8 cellular contexts compared by ENCODE assay signal in the genomic region with DNA sequence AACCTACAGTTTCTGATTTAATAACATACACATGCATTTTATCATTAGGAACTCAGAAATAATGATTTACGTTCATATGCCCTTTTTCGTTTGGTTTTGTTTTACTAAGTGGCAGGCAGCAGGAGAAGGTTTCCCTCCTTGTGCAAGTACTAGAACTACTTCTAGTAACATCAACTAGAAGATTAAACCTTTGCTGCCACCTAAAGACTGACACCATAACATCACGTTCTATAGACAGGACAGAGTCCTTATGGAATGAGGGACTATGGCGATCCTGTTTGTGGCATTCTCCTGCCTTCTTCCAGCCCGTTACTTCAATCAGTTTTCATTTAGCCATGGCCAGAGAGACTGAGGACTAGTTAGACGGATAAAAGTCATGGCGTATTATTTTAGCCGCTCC. TPM values are rescaled to one million over a fixed set of nuclear protein-coding genes. Genes with fewer than 3 reads are reported as not detected.
DNase-seq lines count a peak whose midpoint lies in the region; ATAC-seq, FAIRE-seq and TF ChIP-seq lines count a peak whose summit lies in the region.

No MANE protein-coding gene starts in this region.

- peak; percentile 22 for DNase-seq in AG20443 (ENCODE audit: low spot score)
- DNase-seq in H54 (ENCODE audit: insufficient read length, low spot score) = peak; percentile 6
- DNase-seq in NOMO-1 (lab: John Stamatoyannopoulos, UW; ENCODE audit: unreplicated experiment in 2 of 2) = peak; percentile 7 to 57
- no peak for DNase-seq in foreskin keratinocyte
- no peak for DNase-seq in activated T-cell treated with anti-CD3 and anti-CD28 coated beads, Interleukin-2, amount 50 U/mL, for 72 hours
- DNase-seq in GM19239 (ENCODE audit: insufficient read length, low spot score) = no peak
- no peak for DNase-seq in NCI-H128 (lab: John Stamatoyannopoulos, UW; ENCODE audit: unreplicated experiment)
- DNase-seq in activated CD8-positive, alpha-beta memory T cell treated with anti-CD3 and anti-CD28 coated beads, Interleukin-2, amount 10 ng/mL, durations not matched to agents 7 days and 5 days = no peak

- no peaks in the 10 kb centered on the region for H3K9me3 Mint-ChIP-seq in activated T-cell treated with anti-CD3 and anti-CD28 coated beads, Interleukin-2, amount 50 U/mL, for 72 hours
- no peaks in the 10 kb centered on the region for H3K9me3 Mint-ChIP-seq in activated CD8-positive, alpha-beta memory T cell treated with anti-CD3 and anti-CD28 coated beads, Interleukin-2, amount 10 ng/mL, durations not matched to agents 7 days and 5 days (ENCODE audit: low read depth)

- peak; percentile 25 for TF ChIP-seq CTCF in foreskin keratinocyte (conservative IDR thresholded peaks at IDR 0.05)

- FAIRE-seq in H54 (lab: Jason Lieb, UNC) (no peak), GM19239 (lab: Jason Lieb, UNC) (no peak)

- ATAC-seq in foreskin keratinocyte = no peak
- ATAC-seq in activated T-cell treated with anti-CD3 and anti-CD28 coated beads, Interleukin-2, amount 50 U/mL, for 72 hours (replicated peaks in 1 of 2) = no peak
- ATAC-seq in activated CD8-positive, alpha-beta memory T cell treated with anti-CD3 and anti-CD28 coated beads, Interleukin-2, amount 10 ng/mL, durations not matched to agents 7 days and 5 days = no peak

- no peak overlapping the region for H3K27ac Mint-ChIP-seq in activated T-cell treated with anti-CD3 and anti-CD28 coated beads, Interleukin-2, amount 50 U/mL, for 72 hours
- H3K27ac Mint-ChIP-seq in activated CD8-positive, alpha-beta memory T cell treated with anti-CD3 and anti-CD28 coated beads, Interleukin-2, amount 10 ng/mL, durations not matched to agents 7 days and 5 days = no peak overlapping the region

- H3K27me3 ChIP-seq in foreskin keratinocyte = no peaks in the 10 kb centered on the region

- CTCF ChIA-PET in activated CD8-positive, alpha-beta memory T cell treated with anti-CD3 and anti-CD28 coated beads, Interleukin-2, amount 10 ng/mL, durations not matched to agents 7 days and 5 days (lab: Charles Lee) = interaction anchor here (1.7 kb wide), 1 partner anchor 394 kb away, joined by 5 read pairs; no protein-coding TSS in a partner anchor

- no peak overlapping the region for H3K27ac ChIP-seq in foreskin keratinocyte

- no peaks in the 10 kb centered on the region for H3K4me1 ChIP-seq in foreskin keratinocyte

- no peak for TF ChIP-seq POLR2A in H54 (IDR thresholded peaks at IDR 0.05; ENCODE audit: low read depth, low read length)

- no peaks in the 10 kb centered on the region for H3K36me3 Mint-ChIP-seq in activated T-cell treated with anti-CD3 and anti-CD28 coated beads, Interleukin-2, amount 50 U/mL, for 72 hours (ENCODE audit: insufficient read depth in 2 of 2)
- no peaks in the 10 kb centered on the region for H3K36me3 Mint-ChIP-seq in activated CD8-positive, alpha-beta memory T cell treated with anti-CD3 and anti-CD28 coated beads, Interleukin-2, amount 10 ng/mL, durations not matched to agents 7 days and 5 days

- H3K4me3 Mint-ChIP-seq in activated T-cell treated with anti-CD3 and anti-CD28 coated beads, Interleukin-2, amount 50 U/mL, for 72 hours = no peak overlapping the region
- H3K4me3 Mint-ChIP-seq in activated CD8-positive, alpha-beta memory T cell treated with anti-CD3 and anti-CD28 coated beads, Interleukin-2, amount 10 ng/mL, durations not matched to agents 7 days and 5 days = no peak overlapping the region

- peaks cover 10% of the 10 kb centered on the region for H3K27me3 Mint-ChIP-seq in activated T-cell treated with anti-CD3 and anti-CD28 coated beads, Interleukin-2, amount 50 U/mL, for 72 hours (ENCODE audit: low read depth)
- H3K27me3 Mint-ChIP-seq in activated CD8-positive, alpha-beta memory T cell treated with anti-CD3 and anti-CD28 coated beads, Interleukin-2, amount 10 ng/mL, durations not matched to agents 7 days and 5 days = peaks cover 20% of the 10 kb centered on the region

- H3K4me1 Mint-ChIP-seq in activated T-cell treated with anti-CD3 and anti-CD28 coated beads, Interleukin-2, amount 50 U/mL, for 72 hours (ENCODE audit: low read depth) = no peaks in the 10 kb centered on the region
- H3K4me1 Mint-ChIP-seq in activated CD8-positive, alpha-beta memory T cell treated with anti-CD3 and anti-CD28 coated beads, Interleukin-2, amount 10 ng/mL, durations not matched to agents 7 days and 5 days = no peaks in the 10 kb centered on the region

RNA-seq across cellular contexts. Expression of gene GAD2, which starts 53.2 kb away (rescaled TPM):
- total RNA-seq in foreskin keratinocyte = not detected in 2 replicates
- not detected in 2 replicates for polyA plus RNA-seq in foreskin keratinocyte
- not detected for total RNA-seq in activated T-cell treated with anti-CD3 and anti-CD28 coated beads, Interleukin-2, amount 50 U/mL, for 72 hours
- not detected for total RNA-seq in activated CD8-positive, alpha-beta memory T cell treated with anti-CD3 and anti-CD28 coated beads, Interleukin-2, amount 10 ng/mL, durations not matched to agents 7 days and 5 days

Comparison
In these comparisons a context has a peak if more than half of its experiments do, and no peak if none do; other contexts are left out.
1. DNase-seq: peak in AG20443 (single experiment), H54 (single experiment) and NOMO-1 (2 of 2); none in foreskin keratinocyte (0 of 2), activated T-cell treated with anti-CD3 and anti-CD28 coated beads, Interleukin-2, amount 50 U/mL, for 72 hours (0 of 2), GM19239 (single experiment), NCI-H128 (single experiment) and activated CD8-positive, alpha-beta memory T cell treated with anti-CD3 and anti-CD28 coated beads, Interleukin-2, amount 10 ng/mL, durations not matched to agents 7 days and 5 days (single experiment).